6 cellular contexts compared by ENCODE assay signal in genomic region chr12:6494351-6494743, GRCh38. TPM values are rescaled to one million over a fixed set of nuclear protein-coding genes. Genes with fewer than 3 reads are reported as not detected.
DNase-seq lines count a peak whose midpoint lies in the region; ATAC-seq and TF ChIP-seq lines count a peak whose summit lies in the region.

No MANE protein-coding gene starts in this region.

- DNase-seq in DMS53 (lab: John Stamatoyannopoulos, UW), result peak; percentile 74
- DNase-seq in DMS53 treated with DMSO at 0.1 percent for 48 hours (lab: John Stamatoyannopoulos, UW; ENCODE audit: unreplicated experiment), result no peak
- no peak for DNase-seq in neural crest cell (ENCODE audit: low read depth, low spot score)
- no peak for DNase-seq in C1 segment of cervical spinal cord (lab: John Stamatoyannopoulos, UW)
- DNase-seq in omental fat pad (ENCODE audit: low spot score), result no peak

- ATAC-seq in omental fat pad (ENCODE audit: low FRiP score), result no peak

- H3K27ac Mint-ChIP-seq in neural crest cell (ENCODE audit: unreplicated experiment), result peak overlapping the region; percentile 98

- peaks cover 7% of the 10 kb centered on the region for H3K36me3 Mint-ChIP-seq in neural crest cell (ENCODE audit: low read depth)

- no peaks in the 10 kb centered on the region for H3K9me3 Mint-ChIP-seq in neural crest cell

- TF ChIP-seq CTCF in neural crest cell (conservative IDR thresholded peaks at IDR 0.05) (peak; percentile 40), omental fat pad (IDR thresholded peaks at IDR 0.05) (no peak)

- peak overlapping the region; percentile 97 for H3K4me3 Mint-ChIP-seq in neural crest cell

- H3K4me1 Mint-ChIP-seq in neural crest cell, result peaks cover 33% of the 10 kb centered on the region

- H3K27me3 Mint-ChIP-seq in neural crest cell (ENCODE audit: low read depth), result no peaks in the 10 kb centered on the region

- H3K27ac ChIP-seq in angular gyrus (ENCODE audit: low read depth, low read length), result peak overlapping the region; percentile 48

RNA-seq across cellular contexts. Expression of gene NCAPD2, which starts 0.4 kb away (rescaled TPM):
- total RNA-seq in neural crest cell (133 TPM in 2 replicates), omental fat pad (10 to 100 TPM; 10.6 to 36.3 (median 20.7) TPM)

RNA-seq across cellular contexts. Expression of gene MRPL51, which starts 1.3 kb away (rescaled TPM):
- total RNA-seq in neural crest cell, result 262 and 272 TPM in 2 replicates
- 100 to 1,000 TPM in 1 of 4 donors, 10 to 100 TPM in 3; 44.1 to 118 (median 67.8) TPM for total RNA-seq in omental fat pad

RNA-seq across cellular contexts. Expression of gene VAMP1, which starts 23.9 kb away (rescaled TPM):
- total RNA-seq in neural crest cell, result 8.7 and 9.8 TPM in 2 replicates
- total RNA-seq in omental fat pad, result 1 to 10 TPM; 4.2 to 9.6 (median 6.2) TPM

RNA-seq across cellular contexts. Expression of gene GAPDH, which starts 40.0 kb away (rescaled TPM):
- total RNA-seq in neural crest cell (3,867 and 3,984 TPM in 2 replicates), omental fat pad (1,000 to 10,000 TPM; 1,060 to 2,185 (median 1,462) TPM)

RNA-seq across cellular contexts. Expression of gene TAPBPL, which starts 42.5 kb away (rescaled TPM):
- total RNA-seq in neural crest cell, result 0.73 and 1.2 TPM in 2 replicates
- 10 to 100 TPM; 16.3 to 26.0 (median 18.5) TPM for total RNA-seq in omental fat pad
